In the genomic region with DNA sequence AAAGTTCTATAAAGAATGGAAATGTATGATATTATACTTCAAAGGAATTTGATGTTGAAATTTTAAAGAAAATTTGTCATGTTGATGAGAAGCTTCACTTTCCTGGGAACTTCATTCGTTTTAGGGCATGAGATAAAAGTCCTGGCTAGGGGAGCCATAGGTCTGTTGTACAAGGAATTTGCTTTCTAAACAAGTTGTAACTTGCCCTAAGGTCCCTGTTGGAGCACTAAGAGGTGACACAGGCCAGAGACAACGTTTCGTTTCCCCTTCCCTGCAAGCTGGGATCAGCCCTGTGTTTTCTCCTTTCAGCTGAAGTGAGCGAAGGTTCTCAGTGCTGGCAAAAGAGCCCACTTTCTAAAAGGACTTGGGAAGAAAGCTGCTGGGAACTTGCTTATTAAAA, we compare ENCODE assay signal across 28 cellular contexts. TPM values are rescaled to one million over a fixed set of nuclear protein-coding genes. Genes with fewer than 3 reads are reported as not detected.
A peak's percentile ranks its signal among the peaks of the same experiment; 100 is the strongest.
DNase-seq lines count a peak whose midpoint lies in the region; ATAC-seq and TF ChIP-seq lines count a peak whose summit lies in the region.
"Had no signal": no experiment of that assay in that cellular context is flagged by ENCODE, and none has a peak within 500 bp of the region (broad histone marks: within the 10 kb centered on the region; RNA-seq: fewer than 3 reads in every experiment).

No MANE protein-coding gene starts in this region.

- H3K27ac ChIP-seq in cardiac muscle cell (peak overlapping the region; percentile 31), heart left ventricle (peak overlapping the region in 5 of 12 donors; percentile 2 to 82 (median 77)), ascending aorta (peak overlapping the region; percentile 61 to 70), trophoblast cell (ENCODE audit: low read depth, low read length) (peak overlapping the region; percentile 72), vagina (peak overlapping the region; percentile 74), A673 (ENCODE audit: low read depth, low read length, poor library complexity, severe bottlenecking) (no peak overlapping the region)
- H3K27ac ChIP-seq: epithelial cell of prostate, pancreas, upper lobe of right lung had no signal

- ATAC-seq in heart left ventricle (no peak), HG03521 (IDR thresholded peaks at IDR 0.05; ENCODE audit: unreplicated experiment) (no peak)
- ATAC-seq: GM12878, upper lobe of right lung had no signal

- H3K4me3 ChIP-seq in cardiac muscle cell (no peak overlapping the region), heart left ventricle (no peak overlapping the region), ascending aorta (no peak overlapping the region), trophoblast cell (ENCODE audit: low read depth, low read length) (no peak overlapping the region), vagina (no peak overlapping the region), A673 (ENCODE audit: low read depth, low read length, poor library complexity, severe bottlenecking) (no peak overlapping the region)
- H3K4me3 ChIP-seq: GM12878, pancreas, stomach, upper lobe of right lung had no signal

- H2BK5ac ChIP-seq in trophoblast cell (ENCODE audit: low read depth, low read length, poor library complexity) = peak overlapping the region; percentile 94

- DNase-seq in cardiac muscle cell (ENCODE audit: low read depth in 1 of 2, low spot score in 1 of 2) (peak in 1 of 2 donors; percentile 38), heart left ventricle (no peak), ascending aorta (ENCODE audit: low spot score in 2 of 2) (no peak), trophoblast cell (peak in 1 of 2 donors; percentile 36), vagina (ENCODE audit: extremely low spot score in 2 of 2) (no peak), A673 (ENCODE audit: low spot score) (no peak)
- no peak for DNase-seq in NK-92 treated with Interleukin-12 subunit alpha and Interleukin-12 subunit beta, amount 100 ng/mL, for 24 hours (lab: John Stamatoyannopoulos, UW)
- DNase-seq: ACHN; activated naive CD8-positive, alpha-beta T cell treated with anti-CD3 and anti-CD28 coated beads, Interleukin-2, amount 10 ng/mL, durations not matched to agents 7 days and 5 days; Calu3; cerebellar nuclear complex; DND-41; GOT3; hippocampal formation; Kasumi-1; left ventricle myocardium superior; NCI-H1092; NCI-H187 treated with DMSO at 0.1 percent for 48 hours; NCI-H69; nephron progenitor cell; pancreas; RPMI8226; stimulated activated CD4-positive, alpha-beta T cell treated with anti-CD3 and anti-CD28 coated beads, Interleukin-15, amount 100 ng/mL, for 24 hours; stomach; upper lobe of right lung had no signal

- no peak overlapping the region for H3K18ac ChIP-seq in trophoblast cell (ENCODE audit: low read length)

- TF ChIP-seq CTCF in cardiac muscle cell (IDR thresholded peaks at IDR 0.05; ENCODE audit: low read depth, low read length) = no peak
- no peak for TF ChIP-seq CTCF in heart left ventricle (IDR thresholded peaks at IDR 0.05)
- no peak for TF ChIP-seq CTCF in ascending aorta (IDR thresholded peaks at IDR 0.05)
- TF ChIP-seq CTCF in vagina (IDR thresholded peaks at IDR 0.05) = no peak
- no peak for TF ChIP-seq CTCF in A673 (conservative IDR thresholded peaks at IDR 0.05; ENCODE audit: low read depth, low read length)

- H3K4me1 ChIP-seq in cardiac muscle cell (ENCODE audit: low read depth) (peaks cover 43% of the 10 kb centered on the region), heart left ventricle (peaks cover 0 to 67% (median 50%) of the 10 kb centered on the region in 12 donors), ascending aorta (peaks cover 7 to 23% of the 10 kb centered on the region in 2 donors), trophoblast cell (ENCODE audit: control insufficient read depth in 1 of 2, insufficient read depth in 2 of 2, low read length in 2 of 2) (peaks cover 42 to 43% of the 10 kb centered on the region in 2 experiments), vagina (peaks cover 34% of the 10 kb centered on the region), A673 (ENCODE audit: insufficient read depth, low read length, poor library complexity, severe bottlenecking) (no peaks in the 10 kb centered on the region)

- H3K79me1 ChIP-seq in trophoblast cell (ENCODE audit: low read length) = peaks cover 32% of the 10 kb centered on the region

- no TSS peak for BruUV-seq in A673 (replicated peaks; lab: Mats Ljungman, UMichigan)

- no peak overlapping the region for H4K12ac ChIP-seq in trophoblast cell (ENCODE audit: low read depth, low read length)

- peak overlapping the region; percentile 91 for H4K91ac ChIP-seq in trophoblast cell (ENCODE audit: low read depth, low read length)

- no peak overlapping the region for H2AK5ac ChIP-seq in trophoblast cell (ENCODE audit: low read length)

- CTCF ChIA-PET in A673 (lab: Charles Lee) = no interaction called here

- intact Hi-C loops in heart left ventricle (cut with DNase I) = loop anchor here in 1 of 10 donors (10.0 kb wide), 1 partner anchor 45 kb away; a partner anchor contains a TSS
- intact Hi-C loops in ascending aorta (cut with DNase I) = no loop called here
- intact Hi-C loops in vagina (cut with DNase I) = no loop called here
- intact Hi-C loops in A673 (cut with micrococcal nuclease; ENCODE audit: unreplicated experiment) = no loop called here

- no peak overlapping the region for H2AFZ ChIP-seq in trophoblast cell (ENCODE audit: insufficient read depth, low read length, poor library complexity)

- no peak for TF ChIP-seq POLR2A in heart left ventricle (IDR thresholded peaks at IDR 0.05)
- TF ChIP-seq POLR2A in vagina (IDR thresholded peaks at IDR 0.05) = no peak

- no peak overlapping the region for H3K23ac ChIP-seq in trophoblast cell (ENCODE audit: low read length)

- no peak overlapping the region for H2BK12ac ChIP-seq in trophoblast cell (ENCODE audit: low read length)

- peak overlapping the region; percentile 91 for H3K14ac ChIP-seq in trophoblast cell (ENCODE audit: low read length)

- no peak overlapping the region for H3K4ac ChIP-seq in trophoblast cell (ENCODE audit: low read depth, low read length)

- H2BK120ac ChIP-seq in trophoblast cell (ENCODE audit: insufficient read depth, low read length, poor library complexity) = peak overlapping the region; percentile 70

- POLR2A ChIA-PET in A673 (lab: Charles Lee; ENCODE audit: low non-redundant PET) = no interaction called here

- 47 to 63% (median 55%) methylated on average over 4 of the region's 4 CpGs for WGBS in heart left ventricle, 4 donors
- no CpG with 5 or more reads among the region's 4 CpGs for WGBS in trophoblast cell (ENCODE audit: extremely low coverage, insufficient coverage, insufficient read length)

- H3K9me3 ChIP-seq in cardiac muscle cell (ENCODE audit: low read depth) = no peaks in the 10 kb centered on the region
- H3K9me3 ChIP-seq in heart left ventricle = no peaks in the 10 kb centered on the region
- no peaks in the 10 kb centered on the region for H3K9me3 ChIP-seq in ascending aorta
- no peaks in the 10 kb centered on the region for H3K9me3 ChIP-seq in trophoblast cell (ENCODE audit: insufficient read depth, low read depth, low read length)
- H3K9me3 ChIP-seq in vagina = no peaks in the 10 kb centered on the region
- H3K9me3 ChIP-seq in A673 (ENCODE audit: low read depth, low read length, poor library complexity, severe bottlenecking) = no peaks in the 10 kb centered on the region
- H3K9me3 ChIP-seq: pancreas, stomach, upper lobe of right lung had no signal

- H3K4me2 ChIP-seq in trophoblast cell (ENCODE audit: low read length) = peak overlapping the region; percentile 20

- no peak overlapping the region for H3K9ac ChIP-seq in trophoblast cell (ENCODE audit: low read length)

- H3K79me2 ChIP-seq in trophoblast cell (ENCODE audit: control insufficient read depth, insufficient read depth, low read length, poor library complexity) = peaks cover 4% of the 10 kb centered on the region

- H3K27me3 ChIP-seq in cardiac muscle cell (no peaks in the 10 kb centered on the region), heart left ventricle (no peaks in the 10 kb centered on the region), ascending aorta (no peaks in the 10 kb centered on the region), trophoblast cell (ENCODE audit: insufficient read depth, low read length) (no peaks in the 10 kb centered on the region), vagina (no peaks in the 10 kb centered on the region), A673 (replicated peaks; ENCODE audit: insufficient read depth, low read depth, low read length, poor library complexity) (no peaks in the 10 kb centered on the region)
- H3K27me3 ChIP-seq: pancreas, stomach, upper lobe of right lung had no signal

- H3K36me3 ChIP-seq in cardiac muscle cell (no peaks in the 10 kb centered on the region), heart left ventricle (peaks cover 0 to 48% (median 33%) of the 10 kb centered on the region in 9 donors), ascending aorta (peaks cover 12 to 30% of the 10 kb centered on the region in 2 donors), trophoblast cell (ENCODE audit: control insufficient read depth in 1 of 2, insufficient read depth in 2 of 2, low read length in 2 of 2) (peaks cover 9 to 17% of the 10 kb centered on the region in 2 experiments), vagina (peaks cover 0 to 18% of the 10 kb centered on the region in 2 donors), A673 (ENCODE audit: insufficient read depth, low read length, poor library complexity, severe bottlenecking) (peaks cover 6% of the 10 kb centered on the region)

- H4K8ac ChIP-seq in trophoblast cell (ENCODE audit: low read depth, low read length) = peak overlapping the region; percentile 43

RNA-seq across cellular contexts. Expression of a gene that starts 16.6 kb away (rescaled TPM):
- total RNA-seq in cardiac muscle cell (0.42 and 1.1 TPM in 2 replicates), heart left ventricle (10 to 100 TPM in 3 of 9 donors, 1 to 10 TPM in 6; 5.1 to 11.8 (median 7.1) TPM), ascending aorta (0.32 TPM), vagina (0.74 TPM), A673 (2021) (13.4 and 15.5 TPM in 2 replicates)
- polyA plus RNA-seq in cardiac muscle cell (0.47 and 0.51 TPM in 2 replicates), heart left ventricle (1 to 10 TPM; 3.8 to 4.7 TPM)
- polyA plus RNA-seq in trophoblast cell (2013) = 0.10 and 0.11 TPM in 2 replicates

RNA-seq across cellular contexts. Expression of a gene that starts 47.4 kb away (rescaled TPM):
- total RNA-seq in cardiac muscle cell = 26.5 and 34.2 TPM in 2 replicates
- 12.8 and 14.1 TPM in 2 replicates for polyA plus RNA-seq in cardiac muscle cell
- total RNA-seq in heart left ventricle = 100 to 1,000 TPM in 1 of 9 donors, 10 to 100 TPM in 8; 26.5 to 120 (median 32.6) TPM
- 10 to 100 TPM; 21.1 to 44.3 TPM for polyA plus RNA-seq in heart left ventricle
- total RNA-seq in ascending aorta = 48.6 TPM
- 19.4 and 21.6 TPM in 2 replicates for polyA plus RNA-seq in trophoblast cell (2013)
- total RNA-seq in vagina = 82.0 TPM
- total RNA-seq in A673 (2021) = 47.6 and 60.2 TPM in 2 replicates
